ENCODE assay signal across 8 cellular contexts in the genomic region with DNA sequence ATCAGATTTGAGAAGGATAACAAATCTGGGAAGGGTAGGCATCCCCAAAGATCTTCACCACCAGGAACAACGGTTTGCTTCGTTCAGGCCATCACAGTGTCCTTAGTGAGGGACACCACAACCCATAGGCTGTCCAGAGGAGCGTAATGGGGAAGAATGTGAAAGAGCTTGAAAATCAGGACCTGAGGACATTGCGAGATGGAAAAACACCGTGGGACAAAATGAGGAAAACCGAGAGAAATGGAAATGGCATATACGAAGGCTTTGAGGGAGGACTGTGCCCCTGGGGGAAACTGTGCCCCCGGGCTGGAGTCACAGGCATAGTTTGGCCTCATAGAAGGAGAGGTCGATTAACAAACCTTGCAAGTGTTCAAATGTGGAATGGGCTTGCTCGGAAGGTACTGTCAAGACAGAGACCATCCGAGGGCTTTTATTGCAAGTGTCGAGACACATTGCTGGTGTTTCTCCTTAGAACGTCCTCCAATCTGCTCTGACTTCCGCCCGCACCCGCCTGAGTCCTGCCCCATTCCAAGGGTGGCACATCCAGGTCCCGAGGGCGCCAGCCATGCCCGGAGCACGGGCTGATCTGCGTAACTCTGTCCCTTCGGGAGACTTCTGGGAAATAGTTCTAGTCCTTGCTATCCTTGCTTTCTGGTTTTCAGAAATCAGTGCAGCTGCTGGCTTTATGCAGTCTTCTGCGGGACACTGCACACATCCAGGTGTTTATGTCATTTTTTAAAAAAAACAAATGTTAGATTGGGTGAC. TPM values are rescaled to one million over a fixed set of nuclear protein-coding genes. Genes with fewer than 3 reads are reported as not detected.
DNase-seq lines count a peak whose midpoint lies in the region; ATAC-seq and TF ChIP-seq lines count a peak whose summit lies in the region.

No MANE protein-coding gene starts in this region.

- H3K9ac ChIP-seq in SK-N-MC (ENCODE audit: insufficient read length) (peak overlapping the region; percentile 75), iPS-15b (ENCODE audit: low read depth, low read length) (peak overlapping the region; percentile 61)

- TF ChIP-seq CTCF in AG04449 (IDR thresholded peaks at IDR 0.05; ENCODE audit: insufficient read depth, low read length, missing control alignments) (no peak), body of pancreas (IDR thresholded peaks at IDR 0.05) (no peak)

- DNase-seq in AG04449 (ENCODE audit: low read depth, low spot score) (no peak), SK-N-MC (ENCODE audit: low read depth, low spot score) (no peak), body of pancreas (peak; percentile 73 to 76 (median 75)), skeletal muscle cell (ENCODE audit: low read depth) (no peak), NCI-H526 treated with DMSO at 0.1 percent for 48 hours (lab: John Stamatoyannopoulos, UW) (no peak)

- no peaks in the 10 kb centered on the region for H3K27me3 ChIP-seq in body of pancreas
- peaks cover 17% of the 10 kb centered on the region for H3K27me3 ChIP-seq in iPS-15b (ENCODE audit: control insufficient read depth, insufficient read depth, low read length)

- no peak for TF ChIP-seq POLR2A in body of pancreas (IDR thresholded peaks at IDR 0.05)

- intact Hi-C loops in body of pancreas (cut with DNase I) = no loop called here

- H3K36me3 ChIP-seq in SK-N-MC (ENCODE audit: insufficient read depth, low read length) (peaks cover 14% of the 10 kb centered on the region), body of pancreas (replicated peaks in 1 of 2; ENCODE audit: insufficient read depth in 1 of 2, low read depth in 2 of 2) (no peaks in the 10 kb centered on the region), iPS-15b (ENCODE audit: control insufficient read depth, insufficient read depth, low read length) (no peaks in the 10 kb centered on the region)

- POLR2A ChIA-PET in AG04449 (lab: Yijun Ruan, JAX) = interaction anchor here (2.2 kb wide), 1 partner anchor 19 kb away, joined by 9 read pairs; no protein-coding TSS in a partner anchor

- WGBS in body of pancreas, 2 donors = 11% methylated on average over 22 to 23 of the region's 23 CpGs

- peak overlapping the region; percentile 59 for H3K4me3 ChIP-seq in AG04449 (ENCODE audit: low read depth, low read length)
- peak overlapping the region; percentile 89 for H3K4me3 ChIP-seq in SK-N-MC
- peak overlapping the region; percentile 4 to 28 for H3K4me3 ChIP-seq in body of pancreas
- H3K4me3 ChIP-seq in iPS-15b (ENCODE audit: low read depth, low read length) = peak overlapping the region; percentile 68
- H3K4me3 ChIP-seq in skeletal muscle cell (ENCODE audit: low read depth, low read length) = peak overlapping the region; percentile 74

- CTCF ChIA-PET in AG04449 (lab: Yijun Ruan, JAX) = no interaction called here

- ATAC-seq in GM18858 (IDR thresholded peaks at IDR 0.05; ENCODE audit: unreplicated experiment) = peak; percentile 7
- peak; percentile 2 for ATAC-seq in HG03439 (IDR thresholded peaks at IDR 0.05; ENCODE audit: unreplicated experiment)
- ATAC-seq in body of pancreas = peak; percentile 55

- H3K27ac ChIP-seq in SK-N-MC = no peak overlapping the region
- H3K27ac ChIP-seq in body of pancreas = peak overlapping the region; percentile 78 to 100 (median 100)

- H3K9me3 ChIP-seq in SK-N-MC (ENCODE audit: low read depth, low read length) (no peaks in the 10 kb centered on the region), body of pancreas (no peaks in the 10 kb centered on the region), iPS-15b (ENCODE audit: control insufficient read depth, insufficient read depth, low read length) (no peaks in the 10 kb centered on the region)

- H3K4me1 ChIP-seq in body of pancreas (peaks cover 15% of the 10 kb centered on the region), iPS-15b (ENCODE audit: control insufficient read depth, insufficient read depth, low read length) (no peaks in the 10 kb centered on the region)

RNA-seq across cellular contexts. Expression of a gene that starts 0.9 kb away (rescaled TPM):
- total RNA-seq in body of pancreas = 10 to 100 TPM in 1 of 2 donors, 1 to 10 TPM in 1; 6.9 to 11.4 TPM

RNA-seq across cellular contexts. Expression of a gene that starts 51.1 kb away (rescaled TPM):
- not detected for total RNA-seq in body of pancreas

Comparison
In these comparisons a context has a peak if more than half of its experiments do, and no peak if none do; other contexts are left out.
1. DNase-seq: peak in body of pancreas (4 of 4); none in AG04449 (single experiment), SK-N-MC (single experiment), skeletal muscle cell (single experiment) and NCI-H526 treated with DMSO at 0.1 percent for 48 hours (single experiment).
2. H3K4me3 ChIP-seq: peak in every context shown above with its lines; median percentile 89 in SK-N-MC; 74 in skeletal muscle cell; 68 in iPS-15b; 59 in AG04449; 16 in body of pancreas.
3. ATAC-seq: peak in every context shown above with its lines; median percentile 55 in body of pancreas; 7 in GM18858; 2 in HG03439.